Comparison of ENCODE assay signal across 9 cellular contexts in the genomic region with DNA sequence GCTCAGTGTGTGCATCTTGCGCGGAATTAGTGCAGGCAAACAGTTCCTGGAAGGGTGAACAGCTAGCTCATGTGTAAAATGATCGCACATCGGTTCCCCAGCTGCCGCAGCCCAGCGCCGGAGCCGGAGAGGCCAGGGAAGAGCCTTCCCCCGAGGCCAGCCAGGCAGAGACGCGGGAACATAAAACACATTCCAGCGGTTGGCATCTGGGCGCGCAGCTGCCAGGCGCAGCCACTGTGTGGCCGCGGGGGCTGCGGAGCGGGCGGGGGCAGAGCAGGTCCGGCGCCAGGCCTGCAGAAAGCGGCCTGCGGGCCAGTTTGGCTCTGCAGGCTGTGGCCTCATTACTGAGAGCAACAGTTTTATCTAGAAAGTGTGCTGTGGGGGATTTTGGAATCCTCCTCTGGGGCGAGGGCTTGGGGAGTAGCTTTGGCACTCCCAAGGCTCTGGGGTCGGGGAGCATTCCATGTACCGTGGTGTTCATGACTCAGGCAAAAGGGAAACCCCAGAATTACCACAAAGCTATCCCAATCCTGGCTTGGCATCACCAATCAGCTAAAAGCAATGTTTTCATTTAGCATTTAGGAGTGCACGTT.
DNase-seq lines count a peak whose midpoint lies in the region; ATAC-seq and TF ChIP-seq lines count a peak whose summit lies in the region.
"Had no signal": no experiment of that assay in that cellular context is flagged by ENCODE, and none has a peak within 500 bp of the region (broad histone marks: within the 10 kb centered on the region; RNA-seq: fewer than 3 reads in every experiment).

No MANE protein-coding gene starts in this region.

- peaks cover 2% of the 10 kb centered on the region for H3K9me3 Mint-ChIP-seq in neural progenitor cell
- H3K9me3 Mint-ChIP-seq: activated naive CD8-positive, alpha-beta T cell treated with anti-CD3 and anti-CD28 coated beads, Interleukin-2, amount 50 U/mL, for 24 hours had no signal

- H2AFZ ChIP-seq in PC-9 (no peak overlapping the region), neural progenitor cell (replicated peaks) (peak overlapping the region; percentile 59)

- no peak for ATAC-seq in GM21723 (IDR thresholded peaks at IDR 0.05; ENCODE audit: unreplicated experiment)
- ATAC-seq in HG02678 (IDR thresholded peaks at IDR 0.05; ENCODE audit: unreplicated experiment) = no peak
- ATAC-seq: activated naive CD8-positive, alpha-beta T cell treated with anti-CD3 and anti-CD28 coated beads, Interleukin-2, amount 50 U/mL, for 24 hours had no signal

- H3K4me3 ChIP-seq in BJ (ENCODE audit: low read depth, low read length) (peak overlapping the region; percentile 27; the same call in 1 of the 2 replicates), PC-9 (no peak overlapping the region), esophagus squamous epithelium (peak overlapping the region; percentile 6 to 60 (median 26)), neural progenitor cell (peak overlapping the region; percentile 21)

- POLR2A ChIA-PET in BJ (lab: Charles Lee) = interaction anchor here (0.7 kb wide), 1 partner anchor 435 kb away, joined by 10 read pairs; no protein-coding TSS in a partner anchor
- POLR2A ChIA-PET in PC-9 (lab: Charles Lee; ENCODE audit: unreplicated experiment) = no interaction called here

- no peaks in the 10 kb centered on the region for H3K9me3 ChIP-seq in PC-9 (ENCODE audit: insufficient read depth, low read depth)
- no peaks in the 10 kb centered on the region for H3K9me3 ChIP-seq in esophagus squamous epithelium
- no peaks in the 10 kb centered on the region for H3K9me3 ChIP-seq in neural progenitor cell (ENCODE audit: low read depth)

- intact Hi-C loops in PC-9 (cut with micrococcal nuclease; ENCODE audit: unreplicated experiment) = loop anchor here (2.0 kb wide), 2 partner anchors 127 to 209 kb away; no protein-coding TSS in a partner anchor
- intact Hi-C loops in esophagus squamous epithelium (cut with DNase I) = loop anchor here (10.0 kb wide), 1 partner anchor 429 kb away; no protein-coding TSS in a partner anchor

- peaks cover 2% of the 10 kb centered on the region for H3K27me3 Mint-ChIP-seq in neural progenitor cell (ENCODE audit: insufficient read depth, low read depth)

- H3K36me3 Mint-ChIP-seq in neural progenitor cell = no peaks in the 10 kb centered on the region

- H4K20me1 ChIP-seq in PC-9 (ENCODE audit: insufficient read depth) = no peaks in the 10 kb centered on the region
- H4K20me1 ChIP-seq in neural progenitor cell (ENCODE audit: low read depth) = no peaks in the 10 kb centered on the region

- peak overlapping the region; percentile 36 for H3K4me2 ChIP-seq in PC-9
- peak overlapping the region; percentile 69 for H3K4me2 ChIP-seq in neural progenitor cell

- no peak overlapping the region for H3K27ac ChIP-seq in PC-9
- no peak overlapping the region for H3K27ac ChIP-seq in esophagus squamous epithelium
- peak overlapping the region; percentile 86 for H3K27ac ChIP-seq in neural progenitor cell

- no peaks in the 10 kb centered on the region for H3K9me2 ChIP-seq in PC-9 (ENCODE audit: insufficient read depth)

- CTCF ChIA-PET in BJ (lab: Yijun Ruan, JAX) = interaction anchor here (0.9 to 2.1 kb wide), 6 partner anchors 11 to 423 kb away, joined by 3 to 13 read pairs (median 4); no protein-coding TSS in a partner anchor
- CTCF ChIA-PET in PC-9 (lab: Charles Lee) = interaction anchor here (0.6 kb wide), 1 partner anchor 515 kb away, joined by 4 read pairs; a partner anchor contains a TSS

- no peaks in the 10 kb centered on the region for H3K27me3 ChIP-seq in BJ (ENCODE audit: control insufficient read depth, insufficient read depth, low read length)
- H3K27me3 ChIP-seq in PC-9 (ENCODE audit: insufficient read depth, low read depth) = no peaks in the 10 kb centered on the region
- H3K27me3 ChIP-seq in esophagus squamous epithelium = peaks cover 0 to 4% (median 0%) of the 10 kb centered on the region in 4 donors
- no peaks in the 10 kb centered on the region for H3K27me3 ChIP-seq in neural progenitor cell

- no peak for TF ChIP-seq POLR2A in esophagus squamous epithelium (IDR thresholded peaks at IDR 0.05)

- peak overlapping the region; percentile 67 for H3K4me3 Mint-ChIP-seq in neural progenitor cell
- H3K4me3 Mint-ChIP-seq: activated naive CD8-positive, alpha-beta T cell treated with anti-CD3 and anti-CD28 coated beads, Interleukin-2, amount 50 U/mL, for 24 hours had no signal

- H3K36me3 ChIP-seq in BJ (ENCODE audit: control insufficient read depth, insufficient read depth, low read length) = no peaks in the 10 kb centered on the region
- no peaks in the 10 kb centered on the region for H3K36me3 ChIP-seq in PC-9 (ENCODE audit: low read depth)
- no peaks in the 10 kb centered on the region for H3K36me3 ChIP-seq in esophagus squamous epithelium
- H3K36me3 ChIP-seq in neural progenitor cell = no peaks in the 10 kb centered on the region

- TF ChIP-seq CTCF in BJ (IDR thresholded peaks at IDR 0.05; ENCODE audit: insufficient read depth, low read depth, low read length) (no peak), PC-9 (conservative IDR thresholded peaks at IDR 0.05) (no peak), esophagus squamous epithelium (IDR thresholded peaks at IDR 0.05) (no peak), neural progenitor cell (IDR thresholded peaks at IDR 0.05) (no peak)

- peak; percentile 48 for DNase-seq in BJ (ENCODE audit: low read depth)
- DNase-seq in PC-9 = peak in 1 of 2 experiments; percentile 75
- DNase-seq in esophagus squamous epithelium (lab: John Stamatoyannopoulos, UW) = no peak
- peak; percentile 80 for DNase-seq in neural progenitor cell (ENCODE audit: low spot score)
- DNase-seq in stimulated activated CD4-positive, alpha-beta T cell treated with anti-CD3 and anti-CD28 coated beads, Interleukin-2, amount 100 ng/mL, for 48 hours = no peak
- DNase-seq in GM19240 (ENCODE audit: insufficient read length, low spot score) = no peak
- DNase-seq: activated naive CD8-positive, alpha-beta T cell treated with anti-CD3 and anti-CD28 coated beads, Interleukin-2, amount 50 U/mL, for 24 hours had no signal

- H3F3A ChIP-seq in PC-9 (ENCODE audit: insufficient read depth, low read depth) = no peaks in the 10 kb centered on the region
- peaks cover 20% of the 10 kb centered on the region for H3F3A ChIP-seq in neural progenitor cell (ENCODE audit: low read depth)

- 17 to 23% methylated on average over 15 to 24 of the region's 28 CpGs for WGBS in esophagus squamous epithelium, 2 donors

- peaks cover 64% of the 10 kb centered on the region for H3K4me1 Mint-ChIP-seq in neural progenitor cell

- peak overlapping the region; percentile 99 for H3K27ac Mint-ChIP-seq in neural progenitor cell
- H3K27ac Mint-ChIP-seq: activated naive CD8-positive, alpha-beta T cell treated with anti-CD3 and anti-CD28 coated beads, Interleukin-2, amount 50 U/mL, for 24 hours had no signal

- H3K79me2 ChIP-seq in PC-9 (ENCODE audit: low read depth) (no peaks in the 10 kb centered on the region), neural progenitor cell (ENCODE audit: low read depth) (no peaks in the 10 kb centered on the region)

- H3K4me1 ChIP-seq in PC-9 (replicated peaks; ENCODE audit: insufficient read depth) (no peaks in the 10 kb centered on the region), esophagus squamous epithelium (peaks cover 0 to 9% (median 5%) of the 10 kb centered on the region in 3 donors), neural progenitor cell (peaks cover 45% of the 10 kb centered on the region)

- BruUV-seq in PC-9 (replicated peaks; lab: Mats Ljungman, UMichigan) = no TSS peak

- no peak overlapping the region for H3K9ac ChIP-seq in neural progenitor cell

Comparison
In these comparisons a context has a peak if more than half of its experiments do, and no peak if none do; other contexts are left out.
1. DNase-seq: peak in BJ (single experiment) and neural progenitor cell (single experiment); none in esophagus squamous epithelium (single experiment), stimulated activated CD4-positive, alpha-beta T cell treated with anti-CD3 and anti-CD28 coated beads, Interleukin-2, amount 100 ng/mL, for 48 hours (0 of 2) and GM19240 (single experiment).